8 cellular contexts compared by ENCODE assay signal in genomic region chr19:11203194-11204075, GRCh38. TPM values are rescaled to one million over a fixed set of nuclear protein-coding genes. Genes with fewer than 3 reads are reported as not detected.
DNase-seq lines count a peak whose midpoint lies in the region; ATAC-seq and TF ChIP-seq lines count a peak whose summit lies in the region.

No MANE protein-coding gene starts in this region.

- peak; percentile 80 for TF ChIP-seq CTCF in 22Rv1 (IDR thresholded peaks at IDR 0.05)
- TF ChIP-seq CTCF in GM12872 (IDR thresholded peaks at IDR 0.05; ENCODE audit: insufficient read depth, low read depth, low read length), result peak; percentile 90
- peak; percentile 91 for TF ChIP-seq CTCF in left ventricle myocardium inferior (IDR thresholded peaks at IDR 0.05; ENCODE audit: borderline replicate concordance)

- H3K4me3 ChIP-seq in left ventricle myocardium inferior, result peak overlapping the region; percentile 54

- H3K27me3 ChIP-seq in left ventricle myocardium inferior (ENCODE audit: low read depth), result no peaks in the 10 kb centered on the region

- H3K9me3 ChIP-seq in left ventricle myocardium inferior (replicated peaks), result no peaks in the 10 kb centered on the region

- DNase-seq in RPMI8226 (peak; percentile 34), left ventricle myocardium inferior (peak; percentile 77), putamen (ENCODE audit: low spot score) (peak; percentile 34), NCI-H524 treated with DMSO at 0.1 percent for 48 hours (lab: John Stamatoyannopoulos, UW) (no peak)

- H3K4me1 ChIP-seq in left ventricle myocardium inferior, result peaks cover 49% of the 10 kb centered on the region

- no peak for ATAC-seq in HG02610 (IDR thresholded peaks at IDR 0.05; ENCODE audit: unreplicated experiment)

- H3K36me3 ChIP-seq in left ventricle myocardium inferior, result peaks cover 58% of the 10 kb centered on the region

- intact Hi-C loops in left ventricle myocardium inferior (cut with micrococcal nuclease), result loop anchor here (5.0 kb wide), 1 partner anchor 66 kb away; no protein-coding TSS in a partner anchor

- no peak overlapping the region for H3K27ac ChIP-seq in 22Rv1
- H3K27ac ChIP-seq in angular gyrus (ENCODE audit: low read depth, low read length), result peak overlapping the region; percentile 91
- peak overlapping the region; percentile 95 for H3K27ac ChIP-seq in left ventricle myocardium inferior (replicated peaks)

RNA-seq across cellular contexts. Expression of gene KANK2, which starts 6.1 kb away (rescaled TPM):
- total RNA-seq in left ventricle myocardium inferior, result 326 TPM

RNA-seq across cellular contexts. Expression of gene ANGPTL8, which starts 36.0 kb away (rescaled TPM):
- total RNA-seq in left ventricle myocardium inferior, result not detected

RNA-seq across cellular contexts. Expression of gene SPC24, which starts 47.9 kb away (rescaled TPM):
- 3.9 TPM for total RNA-seq in left ventricle myocardium inferior

RNA-seq across cellular contexts. Expression of gene DOCK6, which starts 58.9 kb away (rescaled TPM):
- 43.2 TPM for total RNA-seq in left ventricle myocardium inferior
